ENCODE assay signal across 25 cellular contexts in genomic region chr2:177733322-177733855, GRCh38.
"Had no signal": no experiment of that assay in that cellular context is flagged by ENCODE, and none has a peak within 500 bp of the region (broad histone marks: within the 10 kb centered on the region; RNA-seq: fewer than 3 reads in every experiment).

No MANE protein-coding gene starts in this region.

- H2AFZ ChIP-seq: hepatocyte had no signal

- H3K79me2 ChIP-seq: hepatocyte had no signal

- H3K9me3 Mint-ChIP-seq: effector memory CD8-positive, alpha-beta T cell; stimulated activated naive B cell treated with anti-CD40 and anti-IgM and Interleukin-4, amounts not matched to agents 10 μg/mL and 1 μg/mL and 100 μg/mL, for 72 hours; stimulated activated naive CD8-positive, alpha-beta T cell treated with anti-CD3 and anti-CD28 coated beads, Interleukin-15, Interleukin-2, amounts not matched to agents 100 ng/mL and 50 ng/mL, for 24 hours had no signal

- FAIRE-seq: endometrium, frontal cortex, pancreas, small intestine, urothelium cell line had no signal

- H3K4me1 Mint-ChIP-seq: naive thymus-derived CD4-positive, alpha-beta T cell; stimulated activated naive B cell treated with anti-CD40 and anti-IgM and Interleukin-4, amounts not matched to agents 10 μg/mL and 1 μg/mL and 100 μg/mL, for 72 hours had no signal

- H3K4me2 ChIP-seq: hepatocyte had no signal

- H3K9me3 ChIP-seq: heart left ventricle, left lung, neutrophil, pancreas, right lobe of liver, thoracic aorta, tibial nerve, upper lobe of left lung had no signal

- ATAC-seq: effector memory CD8-positive, alpha-beta T cell; heart left ventricle; left cardiac atrium; left lung; naive thymus-derived CD4-positive, alpha-beta T cell; pancreas; right lobe of liver; stimulated activated naive B cell treated with anti-CD40 and anti-IgM and Interleukin-4, amounts not matched to agents 10 μg/mL and 1 μg/mL and 100 μg/mL, for 72 hours had no signal

- H3K27me3 ChIP-seq: hepatocyte, left lung, neutrophil, right lobe of liver, tibial nerve, upper lobe of left lung had no signal

- H3K36me3 ChIP-seq: heart left ventricle, left lung, neutrophil, pancreas, right lobe of liver, thoracic aorta, tibial nerve, upper lobe of left lung had no signal

- H3K4me1 ChIP-seq: heart left ventricle, left lung, pancreas, right lobe of liver, tibial nerve, upper lobe of left lung had no signal

- H3K27ac ChIP-seq: coronary artery, heart left ventricle, hepatocyte, left lung, neutrophil, pancreas, right lobe of liver, thoracic aorta, tibial nerve, upper lobe of left lung had no signal

- DNase-seq: effector memory CD8-positive, alpha-beta T cell; heart left ventricle; left cardiac atrium; left lung; mesenchymal stem cell; midbrain; naive thymus-derived CD4-positive, alpha-beta T cell; nephron progenitor cell; pancreas; retina; right lobe of liver; small intestine; stimulated activated CD4-positive, alpha-beta T cell treated with anti-CD3 and anti-CD28 coated beads, Interleukin-15, amount 100 ng/mL, for 24 hours; stimulated activated CD4-positive, alpha-beta T cell treated with anti-CD3 and anti-CD28 coated beads, Interleukin-2, amount 100 ng/mL, for 48 hours; stimulated activated naive B cell treated with anti-CD40 and anti-IgM and Interleukin-4, amounts not matched to agents 10 μg/mL and 1 μg/mL and 100 μg/mL, for 72 hours; upper lobe of left lung had no signal

- H3K4me3 Mint-ChIP-seq: effector memory CD8-positive, alpha-beta T cell; naive thymus-derived CD4-positive, alpha-beta T cell; nephron progenitor cell; stimulated activated naive B cell treated with anti-CD40 and anti-IgM and Interleukin-4, amounts not matched to agents 10 μg/mL and 1 μg/mL and 100 μg/mL, for 72 hours; stimulated activated naive CD8-positive, alpha-beta T cell treated with anti-CD3 and anti-CD28 coated beads, Interleukin-15, Interleukin-2, amounts not matched to agents 100 ng/mL and 50 ng/mL, for 24 hours had no signal

- H3K36me3 Mint-ChIP-seq: naive thymus-derived CD4-positive, alpha-beta T cell; stimulated activated naive B cell treated with anti-CD40 and anti-IgM and Interleukin-4, amounts not matched to agents 10 μg/mL and 1 μg/mL and 100 μg/mL, for 72 hours had no signal

- H3K27ac Mint-ChIP-seq: effector memory CD8-positive, alpha-beta T cell; naive thymus-derived CD4-positive, alpha-beta T cell; stimulated activated naive B cell treated with anti-CD40 and anti-IgM and Interleukin-4, amounts not matched to agents 10 μg/mL and 1 μg/mL and 100 μg/mL, for 72 hours; stimulated activated naive CD8-positive, alpha-beta T cell treated with anti-CD3 and anti-CD28 coated beads, Interleukin-15, Interleukin-2, amounts not matched to agents 100 ng/mL and 50 ng/mL, for 24 hours had no signal

- H3K4me3 ChIP-seq: coronary artery, heart left ventricle, hepatocyte, left lung, pancreas, right lobe of liver, thoracic aorta, tibial nerve, upper lobe of left lung had no signal
